ENCODE assay signal across 23 cellular contexts in the genomic region with DNA sequence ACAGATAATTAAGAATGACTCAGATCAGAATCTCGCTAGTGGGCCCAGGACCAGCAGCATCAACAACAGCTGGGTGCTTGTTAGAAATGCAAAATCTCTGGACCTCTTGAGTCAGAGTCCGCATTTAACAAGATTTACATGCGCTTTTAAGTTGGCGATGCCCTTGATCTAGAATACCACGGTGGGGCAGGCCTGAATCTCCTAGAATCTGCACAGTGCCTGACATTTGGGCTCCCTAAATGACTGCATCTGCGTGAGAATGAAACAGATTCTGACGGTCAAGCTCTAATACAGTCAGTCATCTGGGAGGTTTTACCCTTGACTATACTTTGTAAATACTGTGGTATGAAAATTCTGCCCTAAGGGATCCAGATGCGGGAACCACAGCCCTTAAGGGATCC. TPM values are rescaled to one million over a fixed set of nuclear protein-coding genes. Genes with fewer than 3 reads are reported as not detected.
DNase-seq lines count a peak whose midpoint lies in the region; ATAC-seq and TF ChIP-seq lines count a peak whose summit lies in the region.
"Had no signal": no experiment of that assay in that cellular context is flagged by ENCODE, and none has a peak within 500 bp of the region (broad histone marks: within the 10 kb centered on the region; RNA-seq: fewer than 3 reads in every experiment).

No MANE protein-coding gene starts in this region.

- no peaks in the 10 kb centered on the region for H3K4me1 ChIP-seq in mammary epithelial cell (ENCODE audit: insufficient read depth, low read length)
- H3K4me1 ChIP-seq in CD4-positive, alpha-beta memory T cell (ENCODE audit: insufficient read depth, low read length), result no peaks in the 10 kb centered on the region
- H3K4me1 ChIP-seq: A549, lower lobe of right lung, prostate gland, upper lobe of left lung had no signal

- no peak overlapping the region for H2AFZ ChIP-seq in mammary epithelial cell (ENCODE audit: low read depth, low read length)

- dilution Hi-C loops in mammary epithelial cell (cut with HindIII; ENCODE audit: low sequenced_read_pairs), result no loop called here

- H3K36me3 Mint-ChIP-seq in MCF 10A (ENCODE audit: insufficient read depth, unreplicated experiment) (peaks cover 24% of the 10 kb centered on the region), T-cell (peaks cover 44% of the 10 kb centered on the region)
- H3K36me3 Mint-ChIP-seq in CD4-positive, alpha-beta memory T cell, result peaks cover 61 to 77% of the 10 kb centered on the region in 2 donors

- H3K27ac Mint-ChIP-seq in MCF 10A (ENCODE audit: low read depth, unreplicated experiment) (peak overlapping the region; percentile 8), T-cell (no peak overlapping the region)
- no peak overlapping the region for H3K27ac Mint-ChIP-seq in CD4-positive, alpha-beta memory T cell
- H3K27ac Mint-ChIP-seq: activated naive CD4-positive, alpha-beta T cell treated with anti-CD3 and anti-CD28 coated beads, Interleukin-2, amount 10 ng/mL, durations not matched to agents 7 days and 5 days; CD4-positive, alpha-beta T cell; natural killer cell had no signal

- POLR2A ChIA-PET in MCF 10A (lab: Yijun Ruan, JAX), result interaction anchor here (0.7 to 1.7 kb wide), 8 partner anchors 10 to 314 kb away, joined by 3 to 8 read pairs (median 4); a partner anchor contains a TSS
- POLR2A ChIA-PET in T-cell (lab: Charles Lee), result no interaction called here
- POLR2A ChIA-PET in CD4-positive, alpha-beta memory T cell (lab: Charles Lee; ENCODE audit: partially characterized antibody), result interaction anchor here (1.1 to 2.1 kb wide), 4 partner anchors 13 to 185 kb away, joined by 3 to 10 read pairs (median 4); a partner anchor contains a TSS

- H3K27me3 Mint-ChIP-seq in MCF 10A (ENCODE audit: insufficient read depth, unreplicated experiment) (no peaks in the 10 kb centered on the region), T-cell (no peaks in the 10 kb centered on the region)
- H3K27me3 Mint-ChIP-seq in CD4-positive, alpha-beta memory T cell, result no peaks in the 10 kb centered on the region
- H3K27me3 Mint-ChIP-seq: activated naive CD4-positive, alpha-beta T cell treated with anti-CD3 and anti-CD28 coated beads, Interleukin-2, amount 10 ng/mL, durations not matched to agents 7 days and 5 days; CD4-positive, alpha-beta T cell had no signal

- no peak overlapping the region for H3K4me3 ChIP-seq in mammary epithelial cell (replicated peaks in 1 of 3; ENCODE audit: insufficient read depth in 1 of 3, low read depth in 2 of 3, low read length in 3 of 3)
- no peak overlapping the region for H3K4me3 ChIP-seq in CD4-positive, alpha-beta memory T cell (ENCODE audit: low read length in 2 of 2)
- H3K4me3 ChIP-seq: A549, lower lobe of right lung, prostate gland, upper lobe of left lung had no signal

- WGBS in mammary epithelial cell (ENCODE audit: low coverage, missing lambda C conversion rate), result 81% methylated on average over 8 of the region's 8 CpGs

- in situ Hi-C loops in mammary epithelial cell (cut with MboI; ENCODE audit: low sequenced_read_pairs in 2 of 2), result loop anchor here (5.0 to 25.0 kb wide), 5 partner anchors 115 to 320 kb away; a partner anchor contains a TSS

- no peak for DNase-seq in MCF 10A (ENCODE audit: unreplicated experiment)
- no peak for DNase-seq in mammary epithelial cell
- DNase-seq in substantia nigra (lab: John Stamatoyannopoulos, UW), result no peak
- DNase-seq in T-cell, result no peak
- DNase-seq in CD4-positive, alpha-beta memory T cell, result no peak
- no peak for DNase-seq in middle frontal gyrus (ENCODE audit: extremely low spot score, low spot score)
- DNase-seq: activated CD4-positive, alpha-beta T cell treated with anti-CD3 and anti-CD28 coated beads for 48 hours; activated naive CD4-positive, alpha-beta T cell treated with anti-CD3 and anti-CD28 coated beads, Interleukin-2, amount 10 ng/mL, durations not matched to agents 7 days and 5 days; CD4-positive, alpha-beta T cell; dermis blood vessel endothelial cell; head of caudate nucleus; immature natural killer cell; lower lobe of right lung; natural killer cell; SIG-M5; stimulated activated CD4-positive, alpha-beta T cell treated with anti-CD3 and anti-CD28 coated beads, Interleukin-12 subunit alpha, Interleukin-12 subunit beta, amount 100 ng/mL, for 4 hours; stimulated activated naive CD8-positive, alpha-beta T cell treated with anti-CD3 and anti-CD28 coated beads, Interleukin-15, Interleukin-2, amounts not matched to agents 100 U/mL and 50 U/mL, for 24 hours; upper lobe of left lung had no signal

- peaks cover 16% of the 10 kb centered on the region for H3K36me3 ChIP-seq in mammary epithelial cell (ENCODE audit: insufficient read depth, low read length)
- H3K36me3 ChIP-seq in CD4-positive, alpha-beta memory T cell (ENCODE audit: insufficient read depth, low read length), result peaks cover 30% of the 10 kb centered on the region

- BruUV-seq in MCF 10A (replicated peaks; lab: Mats Ljungman, UMichigan), result no TSS peak
- BruUV-seq in mammary epithelial cell (replicated peaks; lab: Mats Ljungman, UMichigan), result no TSS peak

- no peaks in the 10 kb centered on the region for H3K4me1 Mint-ChIP-seq in MCF 10A (ENCODE audit: insufficient read depth, unreplicated experiment)
- H3K4me1 Mint-ChIP-seq in T-cell, result no peaks in the 10 kb centered on the region
- no peaks in the 10 kb centered on the region for H3K4me1 Mint-ChIP-seq in CD4-positive, alpha-beta memory T cell
- H3K4me1 Mint-ChIP-seq: activated naive CD4-positive, alpha-beta T cell treated with anti-CD3 and anti-CD28 coated beads, Interleukin-2, amount 10 ng/mL, durations not matched to agents 7 days and 5 days; immature natural killer cell; natural killer cell had no signal

- ATAC-seq in HG02678 (IDR thresholded peaks at IDR 0.05; ENCODE audit: unreplicated experiment) (peak; percentile 50), T-cell (replicated peaks in 1 of 4) (no peak)
- ATAC-seq: lower lobe of right lung; natural killer cell; stimulated activated naive CD8-positive, alpha-beta T cell treated with anti-CD3 and anti-CD28 coated beads, Interleukin-15, Interleukin-2, amounts not matched to agents 100 U/mL and 50 U/mL, for 24 hours had no signal

- H3K27ac ChIP-seq in mammary epithelial cell (ENCODE audit: insufficient read depth, low read depth, low read length) (no peak overlapping the region), angular gyrus (ENCODE audit: low read depth, low read length) (peak overlapping the region; percentile 7), substantia nigra (ENCODE audit: low read depth, low read length, poor library complexity, severe bottlenecking) (peak overlapping the region; percentile 62)
- no peak overlapping the region for H3K27ac ChIP-seq in CD4-positive, alpha-beta memory T cell (ENCODE audit: low read depth, low read length)
- H3K27ac ChIP-seq: A549, lower lobe of right lung, prostate gland, upper lobe of left lung had no signal

- TF ChIP-seq CTCF in MCF 10A (IDR thresholded peaks at IDR 0.05; ENCODE audit: unreplicated experiment) (no peak), mammary epithelial cell (conservative IDR thresholded peaks at IDR 0.05 in 1 of 2, IDR thresholded peaks at IDR 0.05 in 1 of 2; ENCODE audit: extremely low read depth in 1 of 2, insufficient read depth in 1 of 2, low read depth in 1 of 2, low read length in 2 of 2) (no peak)

- no peaks in the 10 kb centered on the region for H3K79me2 ChIP-seq in mammary epithelial cell (ENCODE audit: insufficient read depth, low read length)

- H3K4me2 ChIP-seq in mammary epithelial cell (ENCODE audit: insufficient read depth, low read depth, low read length), result no peak overlapping the region
- H3K4me2 ChIP-seq: A549 had no signal

- H3K9me3 ChIP-seq in mammary epithelial cell (replicated peaks; ENCODE audit: insufficient read depth, low read length), result no peaks in the 10 kb centered on the region
- H3K9me3 ChIP-seq in CD4-positive, alpha-beta memory T cell (ENCODE audit: control insufficient read depth in 1 of 2, low read length in 2 of 2), result no peaks in the 10 kb centered on the region
- H3K9me3 ChIP-seq: A549, lower lobe of right lung, prostate gland, upper lobe of left lung had no signal

- H3K4me3 Mint-ChIP-seq in MCF 10A (ENCODE audit: unreplicated experiment) (no peak overlapping the region), T-cell (no peak overlapping the region)
- no peak overlapping the region for H3K4me3 Mint-ChIP-seq in CD4-positive, alpha-beta memory T cell
- H3K4me3 Mint-ChIP-seq: activated naive CD4-positive, alpha-beta T cell treated with anti-CD3 and anti-CD28 coated beads, Interleukin-2, amount 10 ng/mL, durations not matched to agents 7 days and 5 days; CD4-positive, alpha-beta T cell; immature natural killer cell; natural killer cell had no signal

- no peaks in the 10 kb centered on the region for H3K27me3 ChIP-seq in mammary epithelial cell (ENCODE audit: insufficient read depth, low read length)
- no peaks in the 10 kb centered on the region for H3K27me3 ChIP-seq in CD4-positive, alpha-beta memory T cell (ENCODE audit: insufficient read depth, low read length)
- H3K27me3 ChIP-seq: upper lobe of left lung had no signal

- CTCF ChIA-PET in MCF 10A (lab: Yijun Ruan, JAX), result interaction anchor here (0.6 to 10.4 kb wide), 43 partner anchors 8 to 1111 kb away, joined by 3 to 174 read pairs (median 5); a partner anchor contains a TSS
- CTCF ChIA-PET in mammary epithelial cell (lab: Charles Lee; ENCODE audit: low non-redundant PET), result interaction anchor here (0.5 to 2.2 kb wide), 5 partner anchors 37 to 185 kb away, joined by 3 to 32 read pairs (median 7); no protein-coding TSS in a partner anchor
- CTCF ChIA-PET in T-cell (lab: Charles Lee), result interaction anchor here (0.6 to 4.7 kb wide), 9 partner anchors 40 to 845 kb away, joined by 3 to 63 read pairs (median 3); no protein-coding TSS in a partner anchor
- CTCF ChIA-PET in CD4-positive, alpha-beta memory T cell (lab: Charles Lee; ENCODE audit: partially characterized antibody), result interaction anchor here (0.7 to 13.5 kb wide), 27 partner anchors 10 to 315 kb away, joined by 3 to 268 read pairs (median 4); a partner anchor contains a TSS

- intact Hi-C loops in MCF 10A (cut with micrococcal nuclease), result loop anchor here (5.0 kb wide), 1 partner anchor 135 kb away; no protein-coding TSS in a partner anchor
- intact Hi-C loops in mammary epithelial cell (cut with micrococcal nuclease), result loop anchor here (5.0 kb wide), 1 partner anchor 135 kb away; no protein-coding TSS in a partner anchor
- intact Hi-C loops in CD4-positive, alpha-beta memory T cell (cut with micrococcal nuclease), result no loop called here

- H4K20me1 ChIP-seq in mammary epithelial cell (ENCODE audit: insufficient read depth, low read length), result no peaks in the 10 kb centered on the region

- H3K9me3 Mint-ChIP-seq in MCF 10A (ENCODE audit: unreplicated experiment) (no peaks in the 10 kb centered on the region), T-cell (no peaks in the 10 kb centered on the region)
- no peaks in the 10 kb centered on the region for H3K9me3 Mint-ChIP-seq in CD4-positive, alpha-beta memory T cell
- H3K9me3 Mint-ChIP-seq: activated naive CD4-positive, alpha-beta T cell treated with anti-CD3 and anti-CD28 coated beads, Interleukin-2, amount 10 ng/mL, durations not matched to agents 7 days and 5 days; CD4-positive, alpha-beta T cell; immature natural killer cell; natural killer cell had no signal

- H3K9ac ChIP-seq in mammary epithelial cell (ENCODE audit: insufficient read depth, low read length), result no peak overlapping the region

RNA-seq across cellular contexts. Expression of a gene that starts 17.2 kb away (rescaled TPM):
- 33.6 and 44.8 TPM in 2 replicates for total RNA-seq in MCF 10A (2022)
- 10 to 100 TPM; 38.4 to 41.2 TPM for total RNA-seq in mammary epithelial cell
- polyA plus RNA-seq in mammary epithelial cell, result 34.9 TPM
- 71.2 TPM for polyA minus RNA-seq in mammary epithelial cell
- 10 to 100 TPM; 32.5 to 64.6 (median 46.8) TPM for total RNA-seq in T-cell
- total RNA-seq in CD4-positive, alpha-beta memory T cell, result 10 to 100 TPM; 59.7 to 62.0 TPM
- 100 to 1,000 TPM in 1 of 2 donors, 10 to 100 TPM in 1; 96.6 to 102 TPM for polyA plus RNA-seq in CD4-positive, alpha-beta memory T cell

RNA-seq across cellular contexts. Expression of a gene that starts 20.5 kb away (rescaled TPM):
- total RNA-seq in MCF 10A (2022), result 48.8 and 49.7 TPM in 2 replicates
- 10 to 100 TPM; 24.7 to 43.2 TPM for total RNA-seq in mammary epithelial cell
- 36.3 TPM for polyA plus RNA-seq in mammary epithelial cell
- polyA minus RNA-seq in mammary epithelial cell, result 42.5 TPM
- 10 to 100 TPM; 23.5 to 31.3 (median 27.4) TPM for total RNA-seq in T-cell
- total RNA-seq in CD4-positive, alpha-beta memory T cell, result 10 to 100 TPM; 26.1 to 26.3 TPM
- 10 to 100 TPM in 1 of 2 donors, 1 to 10 TPM in 1; 9.1 to 14.3 TPM for polyA plus RNA-seq in CD4-positive, alpha-beta memory T cell

RNA-seq across cellular contexts. Expression of a gene that starts 42.5 kb away (rescaled TPM):
- total RNA-seq in MCF 10A (2022) (605 and 615 TPM in 2 replicates), mammary epithelial cell (100 to 1,000 TPM in 1 of 2 donors, 10 to 100 TPM in 1; 94.5 to 160 TPM), T-cell (100 to 1,000 TPM in 1 of 5 donors, 10 to 100 TPM in 4; 84.0 to 101 (median 94.6) TPM)
- polyA plus RNA-seq in mammary epithelial cell, result 46.3 TPM
- 93.5 TPM for polyA minus RNA-seq in mammary epithelial cell
- total RNA-seq in CD4-positive, alpha-beta memory T cell, result 100 to 1,000 TPM; 111 to 117 TPM
- 10 to 100 TPM in 1 of 2 donors, 1 to 10 TPM in 1; 9.0 to 13.3 TPM for polyA plus RNA-seq in CD4-positive, alpha-beta memory T cell

RNA-seq across cellular contexts. Expression of a gene that starts 57.5 kb away (rescaled TPM):
- total RNA-seq in MCF 10A (2022) (not detected in 2 replicates), mammary epithelial cell (not detected), T-cell (1 to 10 TPM in 4 of 5 donors, under 1 TPM in 1; 0.93 to 2.3 (median 1.3) TPM)
- polyA plus RNA-seq in mammary epithelial cell, result not detected
- not detected for polyA minus RNA-seq in mammary epithelial cell
- total RNA-seq in CD4-positive, alpha-beta memory T cell, result 1 to 10 TPM; 1.8 to 1.9 TPM
- polyA plus RNA-seq in CD4-positive, alpha-beta memory T cell, result 1 to 10 TPM; 1.4 to 1.9 TPM
- total RNA-seq: dermis blood vessel endothelial cell, prostate gland had no signal
- polyA plus RNA-seq: A549, esophagus had no signal

Comparison
In these comparisons a context has a peak if more than half of its experiments do, and no peak if none do; other contexts are left out.
1. H3K27ac ChIP-seq: peak in angular gyrus (single experiment) and substantia nigra (single experiment); none in mammary epithelial cell (single experiment) and CD4-positive, alpha-beta memory T cell (single experiment).
2. POLR2A ChIA-PET loops: an anchor here in MCF 10A (0.7 to 1.7 kb wide) and CD4-positive, alpha-beta memory T cell (1.1 to 2.1 kb wide); none called in T-cell.